In the genomic region with DNA sequence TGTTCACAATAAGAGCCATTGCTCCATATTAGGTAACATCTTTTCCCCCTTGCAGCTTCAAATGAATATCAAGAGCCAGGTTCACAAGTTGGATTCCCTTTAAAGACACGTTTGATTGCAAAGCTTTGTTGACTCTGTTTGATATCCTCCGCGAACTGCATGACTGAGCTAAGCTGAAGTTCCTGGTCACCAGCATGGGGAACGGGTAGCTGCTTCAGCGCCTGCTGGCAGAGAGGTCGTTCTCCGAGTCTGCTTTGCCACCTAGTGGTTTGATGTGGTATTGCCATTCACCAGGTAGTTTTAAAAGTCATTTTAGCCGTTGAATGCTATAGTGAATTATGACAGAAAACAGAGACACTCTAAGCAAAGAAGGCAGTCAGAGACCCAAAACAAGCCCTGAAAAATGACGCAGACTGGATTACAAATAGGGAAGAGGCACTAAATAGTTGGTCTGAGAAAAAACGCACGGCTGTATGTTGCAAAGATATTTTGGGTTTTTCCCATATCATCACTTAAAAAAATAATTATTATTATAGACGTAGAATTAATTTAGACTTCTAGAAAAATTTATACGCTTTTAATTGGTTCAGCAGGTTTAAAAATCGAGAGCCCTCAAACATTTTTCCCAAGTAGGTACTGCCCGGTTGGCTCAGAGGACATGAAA, we compare ENCODE assay signal across 8 cellular contexts.
DNase-seq lines count a peak whose midpoint lies in the region; ATAC-seq, FAIRE-seq and TF ChIP-seq lines count a peak whose summit lies in the region.

No MANE protein-coding gene starts in this region.

- H3K27ac ChIP-seq in OCI-LY1 (ENCODE audit: low read depth, low read length, poor library complexity, severe bottlenecking) = no peak overlapping the region
- H3K27ac ChIP-seq in esophagus muscularis mucosa (replicated peaks in 1 of 4) = peak overlapping the region; percentile 39 to 63 (median 60)
- H3K27ac ChIP-seq in naive thymus-derived CD4-positive, alpha-beta T cell (ENCODE audit: low read depth, low read length) = no peak overlapping the region

- intact Hi-C loops in esophagus muscularis mucosa (cut with DNase I) = loop anchor here (2.0 to 5.0 kb wide), 2 partner anchors 491 to 511 kb away; a partner anchor contains a TSS
- intact Hi-C loops in naive thymus-derived CD4-positive, alpha-beta T cell (cut with micrococcal nuclease) = loop anchor here (1.0 to 5.0 kb wide), 7 partner anchors 81 to 1661 kb away; no protein-coding TSS in a partner anchor

- H3K4me3 ChIP-seq in OCI-LY1 (ENCODE audit: low read depth, low read length, poor library complexity, severe bottlenecking) (no peak overlapping the region), esophagus muscularis mucosa (peak overlapping the region; percentile 16 to 37 (median 26))
- H3K4me3 ChIP-seq in naive thymus-derived CD4-positive, alpha-beta T cell (ENCODE audit: low read length) = no peak overlapping the region

- no peaks in the 10 kb centered on the region for H3K79me2 ChIP-seq in OCI-LY1 (ENCODE audit: insufficient read depth, low read length)

- H3K36me3 ChIP-seq in OCI-LY1 (ENCODE audit: insufficient read depth, low read length) (no peaks in the 10 kb centered on the region), esophagus muscularis mucosa (no peaks in the 10 kb centered on the region)
- no peaks in the 10 kb centered on the region for H3K36me3 ChIP-seq in naive thymus-derived CD4-positive, alpha-beta T cell (ENCODE audit: control insufficient read depth in 2 of 3, insufficient read depth in 3 of 3, low read length in 3 of 3)

- TF ChIP-seq POLR2A in esophagus muscularis mucosa (IDR thresholded peaks at IDR 0.05; ENCODE audit: low read depth) = no peak

- H3K9me2 ChIP-seq in OCI-LY1 (ENCODE audit: low read depth, low read length) = no peaks in the 10 kb centered on the region

- peak; percentile 100 for TF ChIP-seq CTCF in D721Med (IDR thresholded peaks at IDR 0.05; ENCODE audit: insufficient read depth, missing control alignments)
- TF ChIP-seq CTCF in OCI-LY1 (IDR thresholded peaks at IDR 0.05; ENCODE audit: low read length) = peak; percentile 90
- peak; percentile 92 to 98 (median 93) for TF ChIP-seq CTCF in esophagus muscularis mucosa (IDR thresholded peaks at IDR 0.05)

- H3F3A ChIP-seq in OCI-LY1 (ENCODE audit: insufficient read depth, low read length) = no peaks in the 10 kb centered on the region

- no peaks in the 10 kb centered on the region for H4K20me1 ChIP-seq in OCI-LY1 (ENCODE audit: insufficient read depth, low read length)

- H3K9ac ChIP-seq in OCI-LY1 (ENCODE audit: low read length) = no peak overlapping the region

- H3K4me1 ChIP-seq in OCI-LY1 (ENCODE audit: insufficient read depth, low read length, severe bottlenecking) = no peaks in the 10 kb centered on the region
- H3K4me1 ChIP-seq in esophagus muscularis mucosa = peaks cover 0 to 28% (median 25%) of the 10 kb centered on the region in 4 donors
- H3K4me1 ChIP-seq in naive thymus-derived CD4-positive, alpha-beta T cell (ENCODE audit: control insufficient read depth in 2 of 2, insufficient read depth in 2 of 2, low read length in 2 of 2) = no peaks in the 10 kb centered on the region

- no peak for TF ChIP-seq EP300 in esophagus muscularis mucosa (IDR thresholded peaks at IDR 0.05)

- DNase-seq in D721Med (ENCODE audit: insufficient read length, low spot score) (peak; percentile 65), HTR-8/SVneo (ENCODE audit: insufficient read length, low spot score) (peak; percentile 86), activated T-cell treated with anti-CD3 and anti-CD28 coated beads for 1 hour (ENCODE audit: low read depth) (peak; percentile 54), esophagus muscularis mucosa (ENCODE audit: extremely low spot score) (peak; percentile 96)
- DNase-seq in naive thymus-derived CD4-positive, alpha-beta T cell = peak; percentile 41 to 76 (median 71)

- peaks cover 0 to 10% (median 4%) of the 10 kb centered on the region in 5 donors for H3K27me3 Mint-ChIP-seq in naive thymus-derived CD4-positive, alpha-beta T cell
- H3K27me3 Mint-ChIP-seq in stimulated activated memory B cell treated with anti-CD40 and anti-IgM and Interleukin-4, amounts not matched to agents 10 μg/mL and 1 μg/mL and 100 μg/mL, for 72 hours = no peaks in the 10 kb centered on the region

- ATAC-seq in GM21515 (IDR thresholded peaks at IDR 0.05; ENCODE audit: unreplicated experiment) = peak; percentile 93
- peak; percentile 96 for ATAC-seq in naive thymus-derived CD4-positive, alpha-beta T cell
- peak; percentile 68 for ATAC-seq in stimulated activated memory B cell treated with anti-CD40 and anti-IgM and Interleukin-4, amounts not matched to agents 10 μg/mL and 1 μg/mL and 100 μg/mL, for 72 hours

- POLR2A ChIA-PET in naive thymus-derived CD4-positive, alpha-beta T cell (lab: Charles Lee) = no interaction called here

- 9% methylated on average over 15 of the region's 15 CpGs for WGBS in esophagus muscularis mucosa

- H3K4me1 Mint-ChIP-seq in naive thymus-derived CD4-positive, alpha-beta T cell = peaks cover 0 to 7% (median 2%) of the 10 kb centered on the region in 7 donors
- no peaks in the 10 kb centered on the region for H3K4me1 Mint-ChIP-seq in stimulated activated memory B cell treated with anti-CD40 and anti-IgM and Interleukin-4, amounts not matched to agents 10 μg/mL and 1 μg/mL and 100 μg/mL, for 72 hours

- no peaks in the 10 kb centered on the region for H3K9me3 ChIP-seq in OCI-LY1 (ENCODE audit: low read length)
- H3K9me3 ChIP-seq in esophagus muscularis mucosa = no peaks in the 10 kb centered on the region
- H3K9me3 ChIP-seq in naive thymus-derived CD4-positive, alpha-beta T cell (ENCODE audit: control insufficient read depth in 2 of 3, low read length in 3 of 3) = no peaks in the 10 kb centered on the region

- no peaks in the 10 kb centered on the region for H3K9me3 Mint-ChIP-seq in naive thymus-derived CD4-positive, alpha-beta T cell
- H3K9me3 Mint-ChIP-seq in stimulated activated memory B cell treated with anti-CD40 and anti-IgM and Interleukin-4, amounts not matched to agents 10 μg/mL and 1 μg/mL and 100 μg/mL, for 72 hours = no peaks in the 10 kb centered on the region

- no peaks in the 10 kb centered on the region for H3K27me3 ChIP-seq in OCI-LY1 (ENCODE audit: insufficient read depth, low read length)
- no peaks in the 10 kb centered on the region for H3K27me3 ChIP-seq in esophagus muscularis mucosa
- H3K27me3 ChIP-seq in naive thymus-derived CD4-positive, alpha-beta T cell (ENCODE audit: control insufficient read depth in 2 of 2, insufficient read depth in 2 of 2, low read length in 2 of 2) = no peaks in the 10 kb centered on the region

- no peak overlapping the region for H3K4me2 ChIP-seq in OCI-LY1 (ENCODE audit: low read length)

- CTCF ChIA-PET in naive thymus-derived CD4-positive, alpha-beta T cell (lab: Charles Lee) = interaction anchor here (0.6 to 2.2 kb wide), 13 partner anchors 123 to 590 kb away, joined by 3 to 26 read pairs (median 3); no protein-coding TSS in a partner anchor

- H3K4me3 Mint-ChIP-seq in naive thymus-derived CD4-positive, alpha-beta T cell = peak overlapping the region in 5 of 10 donors; percentile 7 to 58 (median 36)
- no peak overlapping the region for H3K4me3 Mint-ChIP-seq in stimulated activated memory B cell treated with anti-CD40 and anti-IgM and Interleukin-4, amounts not matched to agents 10 μg/mL and 1 μg/mL and 100 μg/mL, for 72 hours

- peak; percentile 99 for FAIRE-seq in D721Med (lab: Jason Lieb, UNC)
- peak; percentile 82 for FAIRE-seq in HTR-8/SVneo (lab: Jason Lieb, UNC)

- peak overlapping the region in 1 of 9 donors; percentile 10 for H3K27ac Mint-ChIP-seq in naive thymus-derived CD4-positive, alpha-beta T cell
- H3K27ac Mint-ChIP-seq in stimulated activated memory B cell treated with anti-CD40 and anti-IgM and Interleukin-4, amounts not matched to agents 10 μg/mL and 1 μg/mL and 100 μg/mL, for 72 hours = no peak overlapping the region

- H3K36me3 Mint-ChIP-seq in naive thymus-derived CD4-positive, alpha-beta T cell = no peaks in the 10 kb centered on the region
- H3K36me3 Mint-ChIP-seq in stimulated activated memory B cell treated with anti-CD40 and anti-IgM and Interleukin-4, amounts not matched to agents 10 μg/mL and 1 μg/mL and 100 μg/mL, for 72 hours = no peaks in the 10 kb centered on the region

- no peak overlapping the region for H2AFZ ChIP-seq in OCI-LY1 (ENCODE audit: low read length)

Comparison
In these comparisons a context has a peak if more than half of its experiments do, and no peak if none do; other contexts are left out.
1. H3K27ac ChIP-seq: peak in esophagus muscularis mucosa (4 of 4); none in OCI-LY1 (single experiment) and naive thymus-derived CD4-positive, alpha-beta T cell (single experiment).
2. H3K4me3 ChIP-seq: peak in esophagus muscularis mucosa (4 of 4); none in OCI-LY1 (single experiment) and naive thymus-derived CD4-positive, alpha-beta T cell (single experiment).
3. Peak in every context shown above with its lines, with median percentiles within 50 percentile points of each other: DNase-seq, CTCF ChIP-seq and ATAC-seq.